In the genomic region with DNA sequence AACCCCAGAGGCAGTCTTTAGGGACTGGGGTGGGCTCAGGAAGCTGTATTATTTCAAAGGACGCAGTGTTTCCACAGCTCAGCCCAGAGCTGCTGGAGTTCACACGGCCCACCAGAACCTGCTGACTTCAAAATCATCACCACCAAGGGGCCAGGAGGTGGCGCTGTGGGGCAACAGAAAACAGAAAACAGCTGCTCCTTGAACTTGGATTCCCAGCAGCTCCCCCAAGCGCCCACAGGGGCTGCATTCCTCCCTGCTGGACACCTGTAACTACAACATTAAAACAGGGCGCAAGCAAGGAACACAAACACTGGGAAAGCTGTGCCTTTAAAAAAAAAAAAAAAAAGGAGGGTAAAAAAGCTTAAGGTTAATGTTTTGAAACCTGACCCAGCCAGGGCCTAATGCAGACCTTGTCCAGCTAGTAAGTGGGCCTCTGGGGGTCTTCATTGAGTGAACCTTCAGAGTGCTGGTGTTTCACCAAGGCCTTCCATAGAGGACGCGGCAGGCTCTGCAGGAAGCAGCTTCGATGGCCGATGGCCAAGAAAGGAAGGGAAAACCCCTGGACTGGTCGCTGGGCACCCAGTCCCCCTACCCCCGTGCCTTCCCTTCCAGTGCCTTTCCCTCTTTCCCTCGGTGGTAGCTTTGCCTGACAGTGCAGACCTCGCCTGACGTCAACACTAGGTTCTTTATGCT, we compare ENCODE assay signal across 8 cellular contexts. TPM values are rescaled to one million over a fixed set of nuclear protein-coding genes. Genes with fewer than 3 reads are reported as not detected.
A peak's percentile ranks its signal among the peaks of the same experiment; 100 is the strongest.
DNase-seq lines count a peak whose midpoint lies in the region; ATAC-seq and TF ChIP-seq lines count a peak whose summit lies in the region.

No MANE protein-coding gene starts in this region.

- no peaks in the 10 kb centered on the region for H3K36me3 Mint-ChIP-seq in naive B cell

- H3K27me3 ChIP-seq in KMS-11 (ENCODE audit: insufficient read depth, low read depth) (no peaks in the 10 kb centered on the region), esophagus muscularis mucosa (no peaks in the 10 kb centered on the region)

- CTCF ChIA-PET in GM10248 (lab: Yijun Ruan, JAX) = interaction anchor here (0.7 to 14.3 kb wide), 49 partner anchors 8 to 754 kb away, joined by 3 to 317 read pairs (median 4); partner anchors contain the start of gene PRLH

- no peak overlapping the region for H3K4me3 Mint-ChIP-seq in naive B cell

- peak; percentile 88 for TF ChIP-seq CTCF in GM10248 (IDR thresholded peaks at IDR 0.05; ENCODE audit: control extremely low read depth, extremely low read depth, low read depth, missing control alignments)
- TF ChIP-seq CTCF in KMS-11 (conservative IDR thresholded peaks at IDR 0.05; ENCODE audit: low read depth, low read length) = peak; percentile 94
- TF ChIP-seq CTCF in esophagus muscularis mucosa (IDR thresholded peaks at IDR 0.05) = peak; percentile 85 to 93 (median 89)

- intact Hi-C loops in esophagus muscularis mucosa (cut with DNase I) = loop anchor here (1.0 to 10.0 kb wide), 3 partner anchors 59 to 232 kb away; no protein-coding TSS in a partner anchor

- H3K9me3 Mint-ChIP-seq in naive B cell = peaks cover 0 to 10% (median 0%) of the 10 kb centered on the region in 7 donors

- no peak overlapping the region for H3K4me3 ChIP-seq in KMS-11 (IDR thresholded peaks at IDR 0.05; ENCODE audit: insufficient read depth, low read depth, low read length)
- H3K4me3 ChIP-seq in esophagus muscularis mucosa = no peak overlapping the region

- TF ChIP-seq POLR2A in esophagus muscularis mucosa (IDR thresholded peaks at IDR 0.05; ENCODE audit: low read depth) = no peak

- H4K20me1 ChIP-seq in KMS-11 (ENCODE audit: insufficient read depth) = no peaks in the 10 kb centered on the region

- no peak overlapping the region for H3K27ac ChIP-seq in KMS-11
- H3K27ac ChIP-seq in esophagus muscularis mucosa (replicated peaks in 1 of 4) = peak overlapping the region in 2 of 4 donors; percentile 13 to 60

- H3K27me3 Mint-ChIP-seq in naive B cell = peaks cover 6 to 27% (median 9%) of the 10 kb centered on the region in 3 donors

- peak overlapping the region in 1 of 6 donors; percentile 78 for H3K27ac Mint-ChIP-seq in naive B cell

- no peak overlapping the region for H3K9ac ChIP-seq in KMS-11

- peak; percentile 71 to 87 for ATAC-seq in naive B cell (ENCODE audit: low read depth in 2 of 2)

- no peak for TF ChIP-seq EP300 in esophagus muscularis mucosa (IDR thresholded peaks at IDR 0.05)

- 35% methylated on average over 14 of the region's 14 CpGs for WGBS in esophagus muscularis mucosa

- H3K4me1 Mint-ChIP-seq in naive B cell = no peaks in the 10 kb centered on the region

- H3K4me2 ChIP-seq in KMS-11 = no peak overlapping the region

- no peaks in the 10 kb centered on the region for H3K36me3 ChIP-seq in KMS-11 (ENCODE audit: insufficient read depth)
- no peaks in the 10 kb centered on the region for H3K36me3 ChIP-seq in esophagus muscularis mucosa

- POLR2A ChIA-PET in GM10248 (lab: Yijun Ruan, JAX) = no interaction called here

- no peaks in the 10 kb centered on the region for H3K9me3 ChIP-seq in esophagus muscularis mucosa

- H3K4me1 ChIP-seq in KMS-11 (ENCODE audit: low read depth, poor library complexity, severe bottlenecking) (peaks cover 10% of the 10 kb centered on the region), esophagus muscularis mucosa (peaks cover 30 to 40% (median 34%) of the 10 kb centered on the region in 4 donors)

- H3K79me2 ChIP-seq in KMS-11 (ENCODE audit: insufficient read depth, low read depth) = no peaks in the 10 kb centered on the region

- peak; percentile 88 for DNase-seq in GM10248 (ENCODE audit: extremely low spot score)
- peak; percentile 84 for DNase-seq in OCI-M1 (lab: John Stamatoyannopoulos, UW)
- DNase-seq in activated T-cell treated with anti-CD3 and anti-CD28 coated beads for 1 hour (ENCODE audit: low read depth) = peak; percentile 72
- DNase-seq in esophagus muscularis mucosa (ENCODE audit: extremely low spot score) = peak; percentile 95
- DNase-seq in naive B cell = peak; percentile 70
- DNase-seq in stimulated activated CD8-positive, alpha-beta memory T cell treated with anti-CD3 and anti-CD28 coated beads, Interleukin-7, amount 100 ng/mL, for 1 hour (ENCODE audit: low read depth in 2 of 2) = peak; percentile 33 to 55
- DNase-seq in cortex of kidney (lab: John Stamatoyannopoulos, UW) = no peak

- H2AFZ ChIP-seq in KMS-11 (ENCODE audit: low read depth) = no peak overlapping the region

RNA-seq across cellular contexts. Expression of gene MLPH, which starts 25.9 kb away (rescaled TPM):
- total RNA-seq in esophagus muscularis mucosa = 1 to 10 TPM; 5.3 to 8.7 (median 7.8) TPM
- not detected for polyA plus RNA-seq in naive B cell (ENCODE audit: low read depth in 6 of 6)

RNA-seq across cellular contexts. Expression of gene PRLH, which starts 53.5 kb away (rescaled TPM):
- not detected for total RNA-seq in esophagus muscularis mucosa
- not detected for polyA plus RNA-seq in naive B cell (ENCODE audit: low read depth in 6 of 6)
